33 cellular contexts compared by ENCODE assay signal in the genomic region with DNA sequence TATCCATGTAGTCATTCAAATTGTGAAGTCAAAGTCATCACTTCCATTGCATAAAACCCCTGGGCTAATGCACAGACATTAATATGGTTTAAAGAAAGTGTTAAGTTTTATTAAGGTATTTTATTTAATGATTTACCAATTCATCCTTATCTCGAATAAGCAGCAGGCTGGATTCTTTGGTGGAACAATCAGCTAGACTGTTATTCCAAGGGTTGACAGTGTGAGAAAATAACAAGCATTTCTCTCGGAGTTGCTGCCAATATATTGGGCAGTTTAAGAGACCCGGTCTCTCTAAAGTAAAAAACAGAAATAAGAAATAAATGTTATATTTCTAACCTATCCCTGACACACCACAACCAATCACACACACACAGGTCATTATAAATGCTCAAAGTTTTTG. TPM values are rescaled to one million over a fixed set of nuclear protein-coding genes. Genes with fewer than 3 reads are reported as not detected.
"Had no signal": no experiment of that assay in that cellular context is flagged by ENCODE, and none has a peak within 500 bp of the region (broad histone marks: within the 10 kb centered on the region; RNA-seq: fewer than 3 reads in every experiment).

No MANE protein-coding gene starts in this region.

- H3K9me3 Mint-ChIP-seq: activated B cell treated with CpG ODN at 0.5 μM for 24 hours; activated CD4-positive, alpha-beta memory T cell treated with anti-CD3 and anti-CD28 coated beads for 36 hours; activated CD4-positive, alpha-beta T cell treated with anti-CD3 and anti-CD28 coated beads, Interleukin-2, amount 10 ng/mL, durations not matched to agents 24 days and 14 days; activated CD8-positive, alpha-beta T cell treated with anti-CD3 and anti-CD28 coated beads for 36 hours; activated naive CD4-positive, alpha-beta T cell treated with anti-CD3 and anti-CD28 coated beads for 36 hours; activated naive CD4-positive, alpha-beta T cell treated with anti-CD3 and anti-CD28 coated beads, Interleukin-2, amount 50 U/mL, for 72 hours; activated naive CD8-positive, alpha-beta T cell treated with anti-CD3 and anti-CD28 coated beads for 36 hours; activated T-helper 1 cell treated with anti-CD3 and anti-CD28 coated beads, Interleukin-12 subunit alpha, Interleukin-12 subunit beta, Interleukin-2, Interleukin-4 antibody, amounts not matched to agents 30 ng/mL and 10 ng/mL and 1 ng/mL, durations not matched to agents 14 hours and 24 hours and 36 hours; activated T-helper 17 cell treated with anti-CD3 and anti-CD28 coated beads, Interleukin-2, amount 50 U/mL, for 72 hours; T-cell; T-helper 2 cell treated with Interferon-gamma antibody and Interleukin-4, amounts not matched to agents 5 μg/mL and 100 μg/mL, for 36 hours had no signal

- DNase-seq: activated B cell treated with CpG ODN at 0.5 μM for 24 hours; activated CD4-positive, alpha-beta memory T cell treated with anti-CD3 and anti-CD28 coated beads for 36 hours; activated CD4-positive, alpha-beta T cell treated with anti-CD3 and anti-CD28 coated beads for 4 hours; activated CD4-positive, alpha-beta T cell treated with anti-CD3 and anti-CD28 coated beads, Interleukin-2, amount 10 ng/mL, durations not matched to agents 24 days and 14 days; activated CD4-positive, alpha-beta T cell treated with anti-CD3 and anti-CD28 coated beads, Interleukin-2, amount 50 U/mL, for 1 hour; activated CD4-positive, alpha-beta T cell treated with anti-CD3 and anti-CD28 coated beads, Interleukin-2, amount 50 U/mL, for 4 hours; activated CD4-positive, CD25-positive, alpha-beta regulatory T cell treated with anti-CD3 and anti-CD28 coated beads, Interleukin-2, amount 50 U/mL, for 72 hours; activated CD8-positive, alpha-beta memory T cell treated with anti-CD3 and anti-CD28 coated beads, Interleukin-2, amount 50 U/mL, for 4 hours; activated CD8-positive, alpha-beta T cell treated with anti-CD3 and anti-CD28 coated beads for 36 hours; activated effector memory CD4-positive, alpha-beta T cell treated with anti-CD3 and anti-CD28 coated beads, Interleukin-2, amount 50 U/mL, for 16 hours; activated gamma-delta T cell treated with Interleukin-2 at 50 U/mL for 16 hours; activated naive CD4-positive, alpha-beta T cell; activated naive CD4-positive, alpha-beta T cell treated with anti-CD3 and anti-CD28 coated beads for 36 hours; activated naive CD4-positive, alpha-beta T cell treated with anti-CD3 and anti-CD28 coated beads, Interleukin-2, amount 50 U/mL, for 16 hours; activated naive CD8-positive, alpha-beta T cell treated with anti-CD3 and anti-CD28 coated beads for 36 hours; activated T-cell treated with anti-CD3 and anti-CD28 coated beads for 4 hours; activated T-cell treated with anti-CD3 and anti-CD28 coated beads, Interleukin-2, amount 50 U/mL, for 1 hour; activated T-cell treated with anti-CD3 and anti-CD28 coated beads, Interleukin-2, amount 50 U/mL, for 4 hours; activated T-cell treated with anti-CD3 and anti-CD28 coated beads, Interleukin-2, amount 50 U/mL, for 72 hours; adrenal gland; amniotic stem cell; aorta; body of pancreas; brain microvascular endothelial cell; central memory CD4-positive, alpha-beta T cell; T-cell; T-helper 2 cell; T-helper 9 cell had no signal

- H3K27me3 Mint-ChIP-seq: activated B cell treated with CpG ODN at 0.5 μM for 24 hours; activated CD4-positive, alpha-beta memory T cell treated with anti-CD3 and anti-CD28 coated beads for 36 hours; activated CD8-positive, alpha-beta T cell treated with anti-CD3 and anti-CD28 coated beads for 36 hours; activated naive CD8-positive, alpha-beta T cell treated with anti-CD3 and anti-CD28 coated beads for 36 hours; activated T-helper 17 cell treated with anti-CD3 and anti-CD28 coated beads, Interleukin-2, amount 50 U/mL, for 72 hours; T-cell had no signal

- H3K36me3 Mint-ChIP-seq: activated CD4-positive, alpha-beta memory T cell treated with anti-CD3 and anti-CD28 coated beads for 36 hours; activated naive CD4-positive, alpha-beta T cell treated with anti-CD3 and anti-CD28 coated beads, Interleukin-2, amount 50 U/mL, for 72 hours; activated naive CD8-positive, alpha-beta T cell treated with anti-CD3 and anti-CD28 coated beads for 36 hours had no signal

- ATAC-seq: activated CD8-positive, alpha-beta T cell treated with anti-CD3 and anti-CD28 coated beads for 36 hours; activated naive CD4-positive, alpha-beta T cell treated with anti-CD3 and anti-CD28 coated beads, Interleukin-2, amount 50 U/mL, for 72 hours; activated T-cell treated with anti-CD3 and anti-CD28 coated beads, Interleukin-2, amount 50 U/mL, for 4 hours; activated T-cell treated with anti-CD3 and anti-CD28 coated beads, Interleukin-2, amount 50 U/mL, for 72 hours; activated T-helper 17 cell treated with anti-CD3 and anti-CD28 coated beads, Interleukin-2, amount 50 U/mL, for 72 hours; body of pancreas; T-cell had no signal

- H3K4me1 Mint-ChIP-seq: activated B cell treated with CpG ODN at 0.5 μM for 24 hours; activated CD4-positive, alpha-beta T cell treated with anti-CD3 and anti-CD28 coated beads, Interleukin-2, amount 10 ng/mL, durations not matched to agents 24 days and 14 days; activated naive CD8-positive, alpha-beta T cell treated with anti-CD3 and anti-CD28 coated beads for 36 hours had no signal

- H3K27ac Mint-ChIP-seq: activated B cell treated with CpG ODN at 0.5 μM for 24 hours; activated CD4-positive, alpha-beta memory T cell treated with anti-CD3 and anti-CD28 coated beads for 36 hours; activated CD4-positive, alpha-beta T cell treated with anti-CD3 and anti-CD28 coated beads, Interleukin-2, amount 10 ng/mL, durations not matched to agents 24 days and 14 days; activated CD8-positive, alpha-beta T cell treated with anti-CD3 and anti-CD28 coated beads for 36 hours; activated naive CD4-positive, alpha-beta T cell treated with anti-CD3 and anti-CD28 coated beads for 36 hours; activated naive CD4-positive, alpha-beta T cell treated with anti-CD3 and anti-CD28 coated beads, Interleukin-2, amount 50 U/mL, for 72 hours; activated naive CD8-positive, alpha-beta T cell treated with anti-CD3 and anti-CD28 coated beads for 36 hours; activated T-cell treated with anti-CD3 and anti-CD28 coated beads, Interleukin-2, amount 50 U/mL, for 72 hours; activated T-helper 1 cell treated with anti-CD3 and anti-CD28 coated beads, Interleukin-12 subunit alpha, Interleukin-12 subunit beta, Interleukin-2, Interleukin-4 antibody, amounts not matched to agents 30 ng/mL and 10 ng/mL and 1 ng/mL, durations not matched to agents 14 hours and 24 hours and 36 hours; activated T-helper 17 cell treated with anti-CD3 and anti-CD28 coated beads, Interleukin-2, amount 50 U/mL, for 72 hours; T-cell; T-helper 2 cell treated with Interferon-gamma antibody and Interleukin-4, amounts not matched to agents 5 μg/mL and 100 μg/mL, for 36 hours had no signal

- H3K4me3 Mint-ChIP-seq: activated B cell treated with CpG ODN at 0.5 μM for 24 hours; activated CD4-positive, alpha-beta memory T cell treated with anti-CD3 and anti-CD28 coated beads for 36 hours; activated CD4-positive, alpha-beta T cell treated with anti-CD3 and anti-CD28 coated beads, Interleukin-2, amount 10 ng/mL, durations not matched to agents 24 days and 14 days; activated CD8-positive, alpha-beta T cell treated with anti-CD3 and anti-CD28 coated beads for 36 hours; activated naive CD4-positive, alpha-beta T cell treated with anti-CD3 and anti-CD28 coated beads for 36 hours; activated naive CD8-positive, alpha-beta T cell treated with anti-CD3 and anti-CD28 coated beads for 36 hours; activated T-cell treated with anti-CD3 and anti-CD28 coated beads, Interleukin-2, amount 50 U/mL, for 4 hours; activated T-cell treated with anti-CD3 and anti-CD28 coated beads, Interleukin-2, amount 50 U/mL, for 72 hours; activated T-helper 1 cell treated with anti-CD3 and anti-CD28 coated beads, Interleukin-12 subunit alpha, Interleukin-12 subunit beta, Interleukin-2, Interleukin-4 antibody, amounts not matched to agents 30 ng/mL and 10 ng/mL and 1 ng/mL, durations not matched to agents 14 hours and 24 hours and 36 hours; activated T-helper 17 cell treated with anti-CD3 and anti-CD28 coated beads, Interleukin-2, amount 50 U/mL, for 72 hours; T-cell; T-helper 2 cell treated with Interferon-gamma antibody and Interleukin-4, amounts not matched to agents 5 μg/mL and 100 μg/mL, for 36 hours had no signal

RNA-seq across cellular contexts. Expression of gene KLRB1, which starts 9.4 kb away (rescaled TPM):
- total RNA-seq: activated B cell treated with CpG ODN at 0.5 μM for 24 hours; activated CD4-positive, alpha-beta T cell treated with anti-CD3 and anti-CD28 coated beads, Interleukin-2, amount 10 ng/mL, durations not matched to agents 24 days and 14 days; activated naive CD8-positive, alpha-beta T cell treated with anti-CD3 and anti-CD28 coated beads for 36 hours; activated T-helper 1 cell treated with anti-CD3 and anti-CD28 coated beads, Interleukin-12 subunit alpha, Interleukin-12 subunit beta, Interleukin-2, Interleukin-4 antibody, amounts not matched to agents 30 ng/mL and 10 ng/mL and 1 ng/mL, durations not matched to agents 14 hours and 24 hours and 36 hours; astrocyte had no signal
